ENCODE assay signal across 33 cellular contexts in the genomic region with DNA sequence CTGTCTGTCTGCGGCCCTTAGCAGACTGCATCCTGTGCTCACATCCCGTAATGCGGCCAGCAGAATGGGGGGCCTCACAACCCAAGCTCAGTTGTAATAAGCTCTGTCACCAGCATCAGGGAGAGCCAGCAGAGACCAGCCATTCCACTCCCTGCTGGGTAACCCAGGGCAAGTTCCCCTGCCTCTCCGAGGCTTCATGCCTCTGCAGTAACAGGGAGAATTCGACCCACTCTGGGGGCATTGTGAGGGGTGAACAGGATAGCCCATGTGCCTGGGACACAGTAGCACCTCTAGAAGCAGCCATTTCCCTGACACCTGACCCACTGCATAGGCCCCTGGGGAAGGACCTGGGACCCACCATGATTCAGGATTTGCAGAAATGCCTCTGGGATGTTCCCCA.
"Had no signal": no experiment of that assay in that cellular context is flagged by ENCODE, and none has a peak within 500 bp of the region (broad histone marks: within the 10 kb centered on the region; RNA-seq: fewer than 3 reads in every experiment).

No MANE protein-coding gene starts in this region.

- DNase-seq: activated CD4-positive, alpha-beta memory T cell treated with anti-CD3 and anti-CD28 coated beads for 36 hours; activated CD4-positive, alpha-beta T cell treated with anti-CD3 and anti-CD28 coated beads for 36 hours; activated CD4-positive, alpha-beta T cell treated with anti-CD3 and anti-CD28 coated beads, Interleukin-2, amount 10 ng/mL, durations not matched to agents 24 days and 14 days; activated CD4-positive, CD25-positive, alpha-beta regulatory T cell; activated CD4-positive, CD25-positive, alpha-beta regulatory T cell treated with anti-CD3 and anti-CD28 coated beads, Interleukin-2, amount 50 U/mL, for 72 hours; activated CD8-positive, alpha-beta memory T cell treated with anti-CD3 and anti-CD28 coated beads, Interleukin-2, amount 10 ng/mL, durations not matched to agents 7 days and 5 days; activated CD8-positive, alpha-beta memory T cell treated with anti-CD3 and anti-CD28 coated beads, Interleukin-2, amount 50 U/mL, for 4 hours; activated CD8-positive, alpha-beta T cell treated with anti-CD3 and anti-CD28 coated beads, Interleukin-2, amount 10 ng/mL, durations not matched to agents 7 days and 5 days; activated effector memory CD4-positive, alpha-beta T cell treated with anti-CD3 and anti-CD28 coated beads, Interleukin-2, amount 50 U/mL, for 16 hours; activated naive CD4-positive, alpha-beta T cell treated with anti-CD3 and anti-CD28 coated beads for 36 hours; activated naive CD8-positive, alpha-beta T cell treated with anti-CD3 and anti-CD28 coated beads, Interleukin-2, amount 10 ng/mL, durations not matched to agents 7 days and 5 days; activated T-cell treated with anti-CD3 and anti-CD28 coated beads, Interleukin-2, amount 50 U/mL, for 1 hour; activated T-cell treated with anti-CD3 and anti-CD28 coated beads, Interleukin-2, amount 50 U/mL, for 48 hours; cortex of kidney; dermis blood vessel endothelial cell; effector CD4-positive, alpha-beta T cell; effector memory CD8-positive, alpha-beta T cell; erythroblast; esophagus squamous epithelium; foreskin melanocyte; T-helper 1 cell; T-helper 17 cell; T1000 had no signal

- H3K9me3 Mint-ChIP-seq: activated CD4-positive, alpha-beta memory T cell treated with anti-CD3 and anti-CD28 coated beads for 36 hours; activated CD4-positive, alpha-beta T cell treated with anti-CD3 and anti-CD28 coated beads, Interleukin-2, amount 10 ng/mL, durations not matched to agents 24 days and 14 days; activated naive CD4-positive, alpha-beta T cell treated with anti-CD3 and anti-CD28 coated beads for 36 hours; activated naive CD4-positive, alpha-beta T cell treated with anti-CD3 and anti-CD28 coated beads, Interleukin-2, amount 50 U/mL, for 24 hours; activated T-helper 2 cell treated with anti-CD3 and anti-CD28 coated beads, Interferon-gamma antibody, Interleukin-2, Interleukin-4, amounts not matched to agents 10 μg/mL and 5 μg/mL and 100 μg/mL, durations not matched to agents 14 hours and 24 hours and 36 hours; effector memory CD8-positive, alpha-beta T cell; T-helper 2 cell treated with Interferon-gamma antibody and Interleukin-4, amounts not matched to agents 5 μg/mL and 100 μg/mL, for 36 hours had no signal

- H3K27ac Mint-ChIP-seq: activated CD4-positive, alpha-beta memory T cell treated with anti-CD3 and anti-CD28 coated beads for 36 hours; activated CD4-positive, alpha-beta T cell treated with anti-CD3 and anti-CD28 coated beads for 36 hours; activated CD4-positive, alpha-beta T cell treated with anti-CD3 and anti-CD28 coated beads, Interleukin-2, amount 10 ng/mL, durations not matched to agents 24 days and 14 days; activated CD8-positive, alpha-beta memory T cell treated with anti-CD3 and anti-CD28 coated beads, Interleukin-2, amount 10 ng/mL, durations not matched to agents 7 days and 5 days; activated CD8-positive, alpha-beta T cell treated with anti-CD3 and anti-CD28 coated beads, Interleukin-2, amount 10 ng/mL, durations not matched to agents 7 days and 5 days; activated naive CD4-positive, alpha-beta T cell treated with anti-CD3 and anti-CD28 coated beads for 36 hours; activated naive CD4-positive, alpha-beta T cell treated with anti-CD3 and anti-CD28 coated beads, Interleukin-2, amount 50 U/mL, for 24 hours; activated naive CD8-positive, alpha-beta T cell treated with anti-CD3 and anti-CD28 coated beads, Interleukin-2, amount 10 ng/mL, durations not matched to agents 7 days and 5 days; activated T-helper 1 cell treated with anti-CD3 and anti-CD28 coated beads, Interleukin-12 subunit alpha, Interleukin-12 subunit beta, Interleukin-2, Interleukin-4 antibody, amounts not matched to agents 30 ng/mL and 10 ng/mL and 1 ng/mL, durations not matched to agents 14 hours and 24 hours and 36 hours; activated T-helper 2 cell treated with anti-CD3 and anti-CD28 coated beads, Interferon-gamma antibody, Interleukin-2, Interleukin-4, amounts not matched to agents 10 μg/mL and 5 μg/mL and 100 μg/mL, durations not matched to agents 14 hours and 24 hours and 36 hours; brain; T-helper 17 cell; T-helper 2 cell treated with Interferon-gamma antibody and Interleukin-4, amounts not matched to agents 5 μg/mL and 100 μg/mL, for 36 hours had no signal

- H3K4me3 Mint-ChIP-seq: activated CD4-positive, alpha-beta memory T cell treated with anti-CD3 and anti-CD28 coated beads for 36 hours; activated CD4-positive, alpha-beta T cell treated with anti-CD3 and anti-CD28 coated beads for 36 hours; activated CD4-positive, alpha-beta T cell treated with anti-CD3 and anti-CD28 coated beads, Interleukin-2, amount 10 ng/mL, durations not matched to agents 24 days and 14 days; activated CD8-positive, alpha-beta memory T cell treated with anti-CD3 and anti-CD28 coated beads, Interleukin-2, amount 10 ng/mL, durations not matched to agents 7 days and 5 days; activated CD8-positive, alpha-beta T cell treated with anti-CD3 and anti-CD28 coated beads, Interleukin-2, amount 10 ng/mL, durations not matched to agents 7 days and 5 days; activated naive CD4-positive, alpha-beta T cell treated with anti-CD3 and anti-CD28 coated beads for 36 hours; activated naive CD4-positive, alpha-beta T cell treated with anti-CD3 and anti-CD28 coated beads, Interleukin-2, amount 50 U/mL, for 24 hours; activated naive CD8-positive, alpha-beta T cell treated with anti-CD3 and anti-CD28 coated beads, Interleukin-2, amount 10 ng/mL, durations not matched to agents 7 days and 5 days; activated T-helper 1 cell treated with anti-CD3 and anti-CD28 coated beads, Interleukin-12 subunit alpha, Interleukin-12 subunit beta, Interleukin-2, Interleukin-4 antibody, amounts not matched to agents 30 ng/mL and 10 ng/mL and 1 ng/mL, durations not matched to agents 14 hours and 24 hours and 36 hours; brain; central memory CD8-positive, alpha-beta T cell; effector memory CD8-positive, alpha-beta T cell; T-helper 17 cell; T-helper 2 cell treated with Interferon-gamma antibody and Interleukin-4, amounts not matched to agents 5 μg/mL and 100 μg/mL, for 36 hours had no signal

- ATAC-seq: activated CD4-positive, alpha-beta T cell treated with anti-CD3 and anti-CD28 coated beads for 36 hours; activated CD8-positive, alpha-beta memory T cell treated with anti-CD3 and anti-CD28 coated beads, Interleukin-2, amount 10 ng/mL, durations not matched to agents 7 days and 5 days; activated CD8-positive, alpha-beta T cell treated with anti-CD3 and anti-CD28 coated beads, Interleukin-2, amount 10 ng/mL, durations not matched to agents 7 days and 5 days; effector memory CD8-positive, alpha-beta T cell; gastroesophageal sphincter; T-helper 17 cell had no signal

- H3K36me3 Mint-ChIP-seq: activated CD4-positive, alpha-beta memory T cell treated with anti-CD3 and anti-CD28 coated beads for 36 hours; activated CD8-positive, alpha-beta memory T cell treated with anti-CD3 and anti-CD28 coated beads, Interleukin-2, amount 10 ng/mL, durations not matched to agents 7 days and 5 days; activated naive CD4-positive, alpha-beta T cell treated with anti-CD3 and anti-CD28 coated beads, Interleukin-2, amount 50 U/mL, for 24 hours; activated naive CD8-positive, alpha-beta T cell treated with anti-CD3 and anti-CD28 coated beads, Interleukin-2, amount 10 ng/mL, durations not matched to agents 7 days and 5 days; brain had no signal

- H3K9me3 ChIP-seq: ascending aorta, breast epithelium, esophagus squamous epithelium, gastroesophageal sphincter had no signal

- H3K36me3 ChIP-seq: ascending aorta, breast epithelium, cardiac muscle cell, esophagus squamous epithelium, gastroesophageal sphincter had no signal

- H3K27ac ChIP-seq: ascending aorta, breast epithelium, cardiac muscle cell, esophagus squamous epithelium, gastroesophageal sphincter had no signal

- H3K4me1 ChIP-seq: ascending aorta, breast epithelium, esophagus squamous epithelium, gastroesophageal sphincter had no signal

- H3K4me1 Mint-ChIP-seq: activated CD4-positive, alpha-beta T cell treated with anti-CD3 and anti-CD28 coated beads for 36 hours; activated CD4-positive, alpha-beta T cell treated with anti-CD3 and anti-CD28 coated beads, Interleukin-2, amount 10 ng/mL, durations not matched to agents 24 days and 14 days; activated CD8-positive, alpha-beta memory T cell treated with anti-CD3 and anti-CD28 coated beads, Interleukin-2, amount 10 ng/mL, durations not matched to agents 7 days and 5 days; activated naive CD4-positive, alpha-beta T cell treated with anti-CD3 and anti-CD28 coated beads, Interleukin-2, amount 50 U/mL, for 24 hours; activated naive CD8-positive, alpha-beta T cell treated with anti-CD3 and anti-CD28 coated beads, Interleukin-2, amount 10 ng/mL, durations not matched to agents 7 days and 5 days; brain; central memory CD8-positive, alpha-beta T cell had no signal

- H3K4me3 ChIP-seq: ascending aorta, breast epithelium, cardiac muscle cell, esophagus squamous epithelium, gastroesophageal sphincter had no signal

- H3K27me3 ChIP-seq: ascending aorta, cardiac muscle cell had no signal
